Comparison of ENCODE assay signal across 21 cellular contexts in genomic region chr2:111250448-111251030, GRCh38.
"Had no signal": no experiment of that assay in that cellular context is flagged by ENCODE, and none has a peak within 500 bp of the region (broad histone marks: within the 10 kb centered on the region; RNA-seq: fewer than 3 reads in every experiment).

No MANE protein-coding gene starts in this region.

- H3K36me3 Mint-ChIP-seq: activated naive CD8-positive, alpha-beta T cell; natural killer cell had no signal

- H3K27me3 ChIP-seq: tibial nerve had no signal

- H3K4me3 ChIP-seq: lung, mucosa of descending colon, psoas muscle, tibial nerve had no signal

- H3K36me3 ChIP-seq: tibial nerve had no signal

- ATAC-seq: activated T-cell treated with anti-CD3 and anti-CD28 coated beads, Interleukin-2, amount 50 U/mL, for 4 hours; left colon; mucosa of descending colon; psoas muscle; sciatic nerve; stimulated activated naive B cell treated with anti-CD40 and anti-IgM and Interleukin-4, amounts not matched to agents 10 μg/mL and 1 μg/mL and 100 μg/mL, for 72 hours had no signal

- H3K27me3 Mint-ChIP-seq: activated CD4-positive, alpha-beta memory T cell treated with anti-CD3 and anti-CD28 coated beads for 36 hours; activated naive CD8-positive, alpha-beta T cell; stimulated activated naive B cell treated with anti-CD40 and anti-IgM and Interleukin-4, amounts not matched to agents 10 μg/mL and 1 μg/mL and 100 μg/mL, for 72 hours had no signal

- H3K27ac ChIP-seq: psoas muscle, tibial nerve, VCaP had no signal

- DNase-seq: activated CD4-positive, alpha-beta memory T cell treated with anti-CD3 and anti-CD28 coated beads for 36 hours; activated gamma-delta T cell; activated T-cell treated with anti-CD3 and anti-CD28 coated beads, Interleukin-2, amount 50 U/mL, for 4 hours; aorta; cortex of kidney; effector CD8-positive, alpha-beta T cell; glutamatergic neuron; immature natural killer cell; left colon; mucosa of descending colon; natural killer cell; occipital lobe; psoas muscle; stimulated activated CD4-positive, alpha-beta T cell treated with anti-CD3 and anti-CD28 coated beads, Interleukin-2, amount 100 ng/mL, for 24 hours; stimulated activated naive B cell treated with anti-CD40 and anti-IgM and Interleukin-4, amounts not matched to agents 10 μg/mL and 1 μg/mL and 100 μg/mL, for 72 hours; T1000 had no signal

- H3K4me1 ChIP-seq: psoas muscle, tibial nerve had no signal

- H3K9me3 ChIP-seq: mucosa of descending colon, psoas muscle, tibial nerve had no signal

- H3K27ac Mint-ChIP-seq: activated CD4-positive, alpha-beta memory T cell treated with anti-CD3 and anti-CD28 coated beads for 36 hours; activated naive CD8-positive, alpha-beta T cell; stimulated activated naive B cell treated with anti-CD40 and anti-IgM and Interleukin-4, amounts not matched to agents 10 μg/mL and 1 μg/mL and 100 μg/mL, for 72 hours had no signal

- H3K9me3 Mint-ChIP-seq: activated T-cell treated with anti-CD3 and anti-CD28 coated beads, Interleukin-2, amount 50 U/mL, for 4 hours had no signal

- H3K4me3 Mint-ChIP-seq: activated CD4-positive, alpha-beta memory T cell treated with anti-CD3 and anti-CD28 coated beads for 36 hours; activated naive CD8-positive, alpha-beta T cell; activated T-cell treated with anti-CD3 and anti-CD28 coated beads, Interleukin-2, amount 50 U/mL, for 4 hours; stimulated activated naive B cell treated with anti-CD40 and anti-IgM and Interleukin-4, amounts not matched to agents 10 μg/mL and 1 μg/mL and 100 μg/mL, for 72 hours had no signal
